ENCODE assay signal across 8 cellular contexts in the genomic region with DNA sequence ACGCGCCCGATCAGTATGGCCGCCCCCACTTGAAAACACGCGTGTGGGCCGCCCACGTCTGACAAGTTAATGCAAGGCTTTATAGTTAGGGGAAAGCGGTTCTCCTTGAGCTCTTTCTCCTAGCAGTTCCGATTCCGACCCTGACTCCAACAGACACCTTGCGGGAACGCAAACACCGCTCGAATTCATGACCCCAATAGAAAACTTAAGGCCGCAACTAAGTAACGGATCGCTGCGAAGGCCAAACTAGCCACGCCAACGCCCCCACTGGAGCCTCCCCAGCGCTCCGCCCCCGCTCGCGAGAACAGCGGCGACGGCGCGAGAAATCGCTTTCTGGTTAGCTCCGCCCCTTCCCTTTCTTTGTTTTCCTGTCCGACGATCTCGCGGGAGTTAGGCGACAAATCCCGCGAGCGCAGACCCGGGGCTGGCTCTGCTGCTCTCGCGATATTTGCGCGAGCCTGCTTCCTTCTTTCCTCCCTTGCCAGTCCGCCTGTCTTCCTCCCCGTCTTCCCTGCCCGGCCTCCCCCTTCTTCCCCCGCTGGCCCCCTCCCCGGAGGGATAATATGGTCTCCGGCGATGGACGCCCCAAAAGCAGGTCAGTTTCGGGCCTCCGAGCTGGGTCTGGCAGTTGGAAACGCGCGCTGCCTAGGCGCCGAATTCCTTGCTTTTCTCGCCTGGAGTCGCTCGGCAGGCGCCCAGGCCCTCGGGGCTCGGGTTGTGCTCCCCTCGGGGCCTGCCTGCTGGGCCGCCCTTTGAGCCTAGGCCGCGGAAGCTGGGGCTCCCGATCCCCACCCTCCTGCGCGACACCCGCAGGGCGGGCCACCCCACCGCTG. TPM values are rescaled to one million over a fixed set of nuclear protein-coding genes. Genes with fewer than 3 reads are reported as not detected.
A peak's percentile ranks its signal among the peaks of the same experiment; 100 is the strongest.
DNase-seq lines count a peak whose midpoint lies in the region; ATAC-seq and TF ChIP-seq lines count a peak whose summit lies in the region.

A gene with protein sequence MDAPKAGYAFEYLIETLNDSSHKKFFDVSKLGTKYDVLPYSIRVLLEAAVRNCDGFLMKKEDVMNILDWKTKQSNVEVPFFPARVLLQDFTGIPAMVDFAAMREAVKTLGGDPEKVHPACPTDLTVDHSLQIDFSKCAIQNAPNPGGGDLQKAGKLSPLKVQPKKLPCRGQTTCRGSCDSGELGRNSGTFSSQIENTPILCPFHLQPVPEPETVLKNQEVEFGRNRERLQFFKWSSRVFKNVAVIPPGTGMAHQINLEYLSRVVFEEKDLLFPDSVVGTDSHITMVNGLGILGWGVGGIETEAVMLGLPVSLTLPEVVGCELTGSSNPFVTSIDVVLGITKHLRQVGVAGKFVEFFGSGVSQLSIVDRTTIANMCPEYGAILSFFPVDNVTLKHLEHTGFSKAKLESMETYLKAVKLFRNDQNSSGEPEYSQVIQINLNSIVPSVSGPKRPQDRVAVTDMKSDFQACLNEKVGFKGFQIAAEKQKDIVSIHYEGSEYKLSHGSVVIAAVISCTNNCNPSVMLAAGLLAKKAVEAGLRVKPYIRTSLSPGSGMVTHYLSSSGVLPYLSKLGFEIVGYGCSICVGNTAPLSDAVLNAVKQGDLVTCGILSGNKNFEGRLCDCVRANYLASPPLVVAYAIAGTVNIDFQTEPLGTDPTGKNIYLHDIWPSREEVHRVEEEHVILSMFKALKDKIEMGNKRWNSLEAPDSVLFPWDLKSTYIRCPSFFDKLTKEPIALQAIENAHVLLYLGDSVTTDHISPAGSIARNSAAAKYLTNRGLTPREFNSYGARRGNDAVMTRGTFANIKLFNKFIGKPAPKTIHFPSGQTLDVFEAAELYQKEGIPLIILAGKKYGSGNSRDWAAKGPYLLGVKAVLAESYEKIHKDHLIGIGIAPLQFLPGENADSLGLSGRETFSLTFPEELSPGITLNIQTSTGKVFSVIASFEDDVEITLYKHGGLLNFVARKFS (plus strand): TSS at position 455 of the 833 bp plus-strand sequence. CDS start 122 bp downstream, at position 577.

- no peak within 1 kb of the TSS for H4K8ac ChIP-seq in H9 (replicated peaks; ENCODE audit: insufficient read length, low read depth, low read length)

- H3K79me1 ChIP-seq in H9 (ENCODE audit: insufficient read depth, low read depth, low read length, poor library complexity, severe bottlenecking): peaks cover 8% of the 10 kb centered on the region

- H2BK120ac ChIP-seq in H9 (ENCODE audit: low read depth, low read length, poor library complexity, severe bottlenecking): no peak within 1 kb of the TSS

- peak within 1 kb of the TSS; percentile 94 for H3K14ac ChIP-seq in H9 (ENCODE audit: insufficient read depth, low read length)

- TF ChIP-seq CTCF in H9 (conservative IDR thresholded peaks at IDR 0.05) (no peak), fibroblast of pulmonary artery (IDR thresholded peaks at IDR 0.05; ENCODE audit: low read length, missing control alignments) (no peak)

- no peaks in the 10 kb centered on the region for H4K20me1 ChIP-seq in H9 (ENCODE audit: control insufficient read depth, insufficient read depth, insufficient read length)

- WGBS in H9 (ENCODE audit: extremely low coverage, insufficient read length, low lambda C conversion rate): no CpG with 5 or more reads among the region's 77 CpGs

- peak within 1 kb of the TSS; percentile 81 for H3K4me2 ChIP-seq in H9 (ENCODE audit: insufficient read depth, insufficient read length, low read length)

- peak within 1 kb of the TSS; percentile 32 for H2BK5ac ChIP-seq in H9 (ENCODE audit: insufficient read length, low read length)

- peak within 1 kb of the TSS; percentile 90 for H4K91ac ChIP-seq in H9 (ENCODE audit: insufficient read length, low read depth, low read length)

- no peaks in the 10 kb centered on the region for H3K27me3 Mint-ChIP-seq in H9 (ENCODE audit: low read depth)
- peaks cover 5 to 6% of the 10 kb centered on the region in 2 donors for H3K27me3 Mint-ChIP-seq in natural killer cell treated with Interleukin-12 subunit alpha and Interleukin-12 subunit beta and Interleukin-15 and Interleukin-18, amount 100 ng/mL, for 72 hours

- DNase-seq in ELF-1 (ENCODE audit: low read depth, low spot score) (peak; percentile 99), H9 (peak; percentile 98), MG63 (peak; percentile 96), SHP77 treated with DMSO at 0.1 percent for 48 hours (lab: John Stamatoyannopoulos, UW) (peak; percentile 92), fibroblast of pulmonary artery (ENCODE audit: low read depth) (peak; percentile 99)
- DNase-seq in activated effector memory CD4-positive, alpha-beta T cell treated with anti-CD3 and anti-CD28 coated beads, Interleukin-2, amount 50 U/mL, for 16 hours: peak; percentile 98
- peak; percentile 97 for DNase-seq in natural killer cell treated with Interleukin-12 subunit alpha and Interleukin-12 subunit beta and Interleukin-15 and Interleukin-18, amount 100 ng/mL, for 72 hours (ENCODE audit: low spot score)
- peak; percentile 97 for DNase-seq in stimulated activated naive CD8-positive, alpha-beta T cell treated with anti-CD3 and anti-CD28 coated beads, Interleukin-15, Interleukin-2, amounts not matched to agents 100 U/mL and 50 U/mL, for 24 hours

- H3K27ac Mint-ChIP-seq in H9: peak within 1 kb of the TSS; percentile 92 to 99 (median 97)
- peak within 1 kb of the TSS; percentile 90 to 92 for H3K27ac Mint-ChIP-seq in natural killer cell treated with Interleukin-12 subunit alpha and Interleukin-12 subunit beta and Interleukin-15 and Interleukin-18, amount 100 ng/mL, for 72 hours

- no peak within 1 kb of the TSS for H3K23ac ChIP-seq in H9 (ENCODE audit: insufficient read length, low read depth, low read length)

- no peaks in the 10 kb centered on the region for H3K27me3 ChIP-seq in H9 (ENCODE audit: insufficient read depth, low read length)
- 0 out of 2 replicates have a peak, but pooled peaks cover 2% of the 10 kb centered on the region for H3K27me3 ChIP-seq in MG63

- ATAC-seq in natural killer cell treated with Interleukin-12 subunit alpha and Interleukin-12 subunit beta and Interleukin-15 and Interleukin-18, amount 100 ng/mL, for 72 hours: peak; percentile 93 to 97
- ATAC-seq in stimulated activated naive CD8-positive, alpha-beta T cell treated with anti-CD3 and anti-CD28 coated beads, Interleukin-15, Interleukin-2, amounts not matched to agents 100 U/mL and 50 U/mL, for 24 hours: peak; percentile 76

- no peak within 1 kb of the TSS for H3K27ac ChIP-seq in H9 (ENCODE audit: insufficient read length, low read depth, low read length)

- peaks cover 11% of the 10 kb centered on the region for H3K79me2 ChIP-seq in H9 (ENCODE audit: insufficient read depth, low read length)

- H3K9ac ChIP-seq in H9 (ENCODE audit: extremely low read depth, insufficient read length, low read length): peak within 1 kb of the TSS; percentile 98

- peaks cover 15 to 35% (median 28%) of the 10 kb centered on the region in 3 experiments; a peak in 6 of 7 replicates for H3K36me3 Mint-ChIP-seq in H9 (ENCODE audit: insufficient read depth in 1 of 3, low read depth in 3 of 3)
- H3K36me3 Mint-ChIP-seq in natural killer cell treated with Interleukin-12 subunit alpha and Interleukin-12 subunit beta and Interleukin-15 and Interleukin-18, amount 100 ng/mL, for 72 hours: peaks cover 6% of the 10 kb centered on the region

- no peak within 1 kb of the TSS for H2AK5ac ChIP-seq in H9 (ENCODE audit: insufficient read length, low read length)

- no peaks in the 10 kb centered on the region for H3K23me2 ChIP-seq in H9 (ENCODE audit: insufficient read length, low read depth, low read length, poor library complexity, severe bottlenecking)

- peaks cover 7 to 15% of the 10 kb centered on the region in 2 experiments for H3K4me1 Mint-ChIP-seq in H9
- H3K4me1 Mint-ChIP-seq in natural killer cell treated with Interleukin-12 subunit alpha and Interleukin-12 subunit beta and Interleukin-15 and Interleukin-18, amount 100 ng/mL, for 72 hours (ENCODE audit: low read depth in 2 of 2): peaks cover 31 to 37% of the 10 kb centered on the region in 2 donors

- no peak within 1 kb of the TSS; the same call in 1 of the 2 replicates for H3K4ac ChIP-seq in H9 (ENCODE audit: low read depth, low read length)

- H3K9me3 ChIP-seq in H9 (ENCODE audit: control insufficient read depth, low read depth, low read length) (no peaks in the 10 kb centered on the region), MG63 (no peaks in the 10 kb centered on the region)

- H2BK15ac ChIP-seq in H9 (ENCODE audit: low read depth, low read length): no peak within 1 kb of the TSS

- peak within 1 kb of the TSS; percentile 67 for H4K5ac ChIP-seq in H9 (ENCODE audit: insufficient read length, low read depth, low read length)

- H3K4me1 ChIP-seq in H9 (ENCODE audit: insufficient read depth, low read length): no peaks in the 10 kb centered on the region; the same call in 1 of the 2 replicates

- no peaks in the 10 kb centered on the region for H3K9me3 Mint-ChIP-seq in H9
- H3K9me3 Mint-ChIP-seq in natural killer cell treated with Interleukin-12 subunit alpha and Interleukin-12 subunit beta and Interleukin-15 and Interleukin-18, amount 100 ng/mL, for 72 hours: no peaks in the 10 kb centered on the region

- no peak within 1 kb of the TSS for H2BK12ac ChIP-seq in H9 (ENCODE audit: insufficient read length, low read depth, low read length)

- H3K18ac ChIP-seq in H9 (ENCODE audit: insufficient read length, low read depth, low read length): peak within 1 kb of the TSS; percentile 88

- peak within 1 kb of the TSS; percentile 93 for H3K4me3 ChIP-seq in MG63
- peak within 1 kb of the TSS; percentile 92 for H3K4me3 ChIP-seq in fibroblast of pulmonary artery (replicated peaks; ENCODE audit: low read depth, low read length)

- H3K36me3 ChIP-seq in MG63: peaks cover 39% of the 10 kb centered on the region

- H3K56ac ChIP-seq in H9 (ENCODE audit: insufficient read length, low read depth, low read length): no peak within 1 kb of the TSS

- no peak within 1 kb of the TSS for H2BK20ac ChIP-seq in H9 (ENCODE audit: low read depth, low read length, poor library complexity, severe bottlenecking)

- H2AFZ ChIP-seq in H9 (ENCODE audit: low read length): no peak within 1 kb of the TSS

- H3K4me3 Mint-ChIP-seq in H9: peak within 1 kb of the TSS; percentile 88 to 90
- peak within 1 kb of the TSS; percentile 96 for H3K4me3 Mint-ChIP-seq in natural killer cell treated with Interleukin-12 subunit alpha and Interleukin-12 subunit beta and Interleukin-15 and Interleukin-18, amount 100 ng/mL, for 72 hours

- no peak within 1 kb of the TSS for H3T11ph ChIP-seq in H9 (ENCODE audit: low read length)

RNA-seq across cellular contexts. Expression of the gene that starts here (rescaled TPM):
- total RNA-seq in H9 (2021): 87.6 and 93.3 TPM in 2 replicates
- total RNA-seq in MG63 (2014; rRNA removed; shearing (Covaris generic); ENCODE audit: low replicate concordance): 13.2 and 15.1 TPM in 2 replicates
- 10 to 100 TPM; 79.0 to 92.8 TPM for total RNA-seq in natural killer cell treated with Interleukin-12 subunit alpha and Interleukin-12 subunit beta and Interleukin-15 and Interleukin-18, amount 100 ng/mL, for 72 hours
